In the genomic region with DNA sequence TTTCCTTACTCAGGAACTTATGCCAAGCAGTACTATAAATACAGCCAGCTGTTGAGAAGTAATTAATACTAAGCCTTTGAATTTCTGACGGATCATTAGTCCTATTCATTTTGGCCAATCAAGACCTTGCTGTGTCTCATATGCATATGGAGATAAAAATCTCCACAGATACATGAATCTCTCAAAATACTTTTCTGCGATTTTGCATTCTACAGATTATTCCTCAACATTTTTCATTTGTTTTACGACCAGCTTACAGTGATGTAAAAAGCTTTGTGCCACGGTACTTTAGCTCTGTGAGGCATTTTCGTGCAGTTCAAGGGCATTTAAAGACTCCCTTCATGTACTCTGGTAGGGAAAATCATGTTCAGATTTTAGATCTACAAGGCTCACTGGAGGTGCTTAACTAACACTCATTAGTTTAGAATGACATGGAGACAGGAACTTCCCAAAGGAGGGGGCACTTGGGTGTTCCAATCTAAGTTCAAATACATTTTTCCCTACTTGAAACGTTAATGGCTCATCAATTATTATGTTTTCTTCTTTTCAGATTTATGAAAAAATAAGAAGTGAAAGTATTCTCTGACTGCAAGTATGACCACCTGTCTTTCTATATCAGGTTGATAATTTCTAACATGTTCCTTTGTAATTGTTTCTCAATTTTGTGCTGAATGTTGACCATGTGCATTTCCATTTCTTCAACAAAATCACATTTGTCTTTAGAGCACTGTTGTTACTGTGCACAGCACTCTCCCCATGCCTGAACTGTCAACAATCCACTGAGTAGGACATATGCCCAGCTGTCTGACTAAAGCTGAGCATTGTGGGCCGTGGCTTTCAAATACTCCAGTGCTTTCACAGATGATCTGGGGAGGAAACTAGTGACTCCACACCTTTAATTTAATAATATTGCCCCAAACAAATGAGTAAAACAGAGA, we compare ENCODE assay signal across 14 cellular contexts. TPM values are rescaled to one million over a fixed set of nuclear protein-coding genes. Genes with fewer than 3 reads are reported as not detected.
A peak's percentile ranks its signal among the peaks of the same experiment; 100 is the strongest.
DNase-seq lines count a peak whose midpoint lies in the region; ATAC-seq, FAIRE-seq and TF ChIP-seq lines count a peak whose summit lies in the region.
"Had no signal": no experiment of that assay in that cellular context is flagged by ENCODE, and none has a peak within 500 bp of the region (broad histone marks: within the 10 kb centered on the region; RNA-seq: fewer than 3 reads in every experiment).

No MANE protein-coding gene starts in this region.

- H3K4me3 ChIP-seq in left ventricle myocardium inferior (no peak overlapping the region), tibial artery (no peak overlapping the region)
- H3K4me3 ChIP-seq: cardiac muscle cell, lower lobe of right lung had no signal

- no peaks in the 10 kb centered on the region for H3K9me3 ChIP-seq in left ventricle myocardium inferior (replicated peaks)
- H3K9me3 ChIP-seq in tibial artery: no peaks in the 10 kb centered on the region
- H3K9me3 ChIP-seq: lower lobe of right lung had no signal

- TF ChIP-seq CTCF in left ventricle myocardium inferior (IDR thresholded peaks at IDR 0.05; ENCODE audit: borderline replicate concordance): no peak
- no peak for TF ChIP-seq CTCF in tibial artery (IDR thresholded peaks at IDR 0.05)
- TF ChIP-seq CTCF in GM10266 (IDR thresholded peaks at IDR 0.05; ENCODE audit: control insufficient read depth, insufficient read depth, low read depth, missing control alignments): no peak

- intact Hi-C loops in left ventricle myocardium inferior (cut with micrococcal nuclease) (no loop called here), tibial artery (cut with DNase I; ENCODE audit: low total_unique reads) (no loop called here)

- H3K27ac ChIP-seq in left ventricle myocardium inferior (replicated peaks) (no peak overlapping the region), tibial artery (no peak overlapping the region)
- H3K27ac ChIP-seq: cardiac muscle cell, lower lobe of right lung had no signal

- no peaks in the 10 kb centered on the region for H3K4me1 ChIP-seq in left ventricle myocardium inferior
- H3K4me1 ChIP-seq in tibial artery: no peaks in the 10 kb centered on the region

- H3K27me3 ChIP-seq in left ventricle myocardium inferior (ENCODE audit: low read depth): no peaks in the 10 kb centered on the region
- no peaks in the 10 kb centered on the region for H3K27me3 ChIP-seq in tibial artery
- H3K27me3 ChIP-seq: cardiac muscle cell had no signal

- peaks cover 39% of the 10 kb centered on the region for H3K36me3 ChIP-seq in left ventricle myocardium inferior
- H3K36me3 ChIP-seq in tibial artery: peaks cover 25 to 46% (median 38%) of the 10 kb centered on the region in 3 donors

- peak; percentile 78 for FAIRE-seq in GM19239 (lab: Jason Lieb, UNC)

- DNase-seq in GM19239 (ENCODE audit: insufficient read length, low spot score) (no peak), putamen (ENCODE audit: low spot score) (peak; percentile 84), left ventricle myocardium inferior (no peak), KG1 (lab: John Stamatoyannopoulos, UW) (no peak), tibial artery (no peak), GM10266 (ENCODE audit: extremely low spot score) (no peak)
- DNase-seq: activated T-cell treated with anti-CD3 and anti-CD28 coated beads for 4 hours, H7, Kasumi-1, lower lobe of right lung, right cardiac atrium had no signal

- ATAC-seq in HG02642 (IDR thresholded peaks at IDR 0.05; ENCODE audit: poor library complexity, unreplicated experiment) (peak; percentile 63), HG03558 (IDR thresholded peaks at IDR 0.05; ENCODE audit: extremely low read depth, unreplicated experiment) (peak; percentile 43)
- ATAC-seq: lower lobe of right lung, right cardiac atrium had no signal

RNA-seq across cellular contexts. Expression of a gene that starts 16.4 kb away (rescaled TPM):
- 65.4 TPM for total RNA-seq in left ventricle myocardium inferior
